ENCODE assay signal across 11 cellular contexts in the genomic region with DNA sequence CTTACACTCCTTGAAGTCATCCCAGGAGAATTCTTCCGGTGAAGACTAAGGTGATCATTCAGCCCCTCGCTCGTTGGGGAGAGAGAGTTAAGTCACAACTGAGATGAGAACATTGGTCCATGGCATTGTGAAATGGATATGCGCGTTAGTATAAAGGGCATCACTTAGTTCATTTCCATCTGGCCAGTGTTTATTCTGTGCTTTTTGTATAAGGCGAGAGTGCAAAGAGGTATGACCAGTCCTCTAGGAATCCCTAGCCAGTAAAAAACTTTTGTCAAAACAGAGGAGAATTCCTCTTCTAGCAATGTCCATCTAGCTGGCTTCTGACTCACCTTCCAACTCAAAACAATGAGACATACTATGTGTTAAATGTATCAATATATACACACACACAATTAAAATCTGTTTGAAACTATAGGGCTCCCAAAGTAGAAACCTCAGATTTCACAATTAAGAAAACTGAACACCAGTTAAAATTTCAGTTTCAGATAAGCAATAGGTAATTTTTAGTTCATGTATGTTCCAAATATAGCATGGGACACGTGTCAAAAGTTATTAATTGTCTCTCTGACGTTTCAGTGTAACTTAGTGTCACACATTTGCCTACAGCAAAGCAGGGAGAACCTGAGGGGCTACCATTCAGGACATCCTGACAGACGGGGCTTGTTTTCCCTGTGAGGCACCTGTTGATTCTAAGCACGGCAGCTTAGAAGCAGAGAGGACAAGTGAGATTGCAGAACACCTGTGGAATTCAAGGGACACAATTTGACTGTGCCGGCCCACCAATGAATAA.
DNase-seq lines count a peak whose midpoint lies in the region; ATAC-seq, FAIRE-seq and TF ChIP-seq lines count a peak whose summit lies in the region.
"Had no signal": no experiment of that assay in that cellular context is flagged by ENCODE, and none has a peak within 500 bp of the region (broad histone marks: within the 10 kb centered on the region; RNA-seq: fewer than 3 reads in every experiment).

No MANE protein-coding gene starts in this region.

- TF ChIP-seq CTCF in epithelial cell of esophagus (IDR thresholded peaks at IDR 0.05; ENCODE audit: insufficient read depth, low read depth, low read length, missing control alignments) (no peak), A673 (conservative IDR thresholded peaks at IDR 0.05; ENCODE audit: low read depth, low read length) (no peak)

- CTCF ChIA-PET in A673 (lab: Charles Lee) = no interaction called here

- H3K27ac ChIP-seq in A673 (ENCODE audit: low read depth, low read length, poor library complexity, severe bottlenecking) = no peak overlapping the region

- intact Hi-C loops in A673 (cut with micrococcal nuclease; ENCODE audit: unreplicated experiment) = no loop called here

- H3K4me1 ChIP-seq in A673 (ENCODE audit: insufficient read depth, low read length, poor library complexity, severe bottlenecking) = peaks cover 8% of the 10 kb centered on the region

- H3K36me3 ChIP-seq in A673 (ENCODE audit: insufficient read depth, low read length, poor library complexity, severe bottlenecking) = no peaks in the 10 kb centered on the region

- no peak for FAIRE-seq in RCC 7860 (lab: Jason Lieb, UNC)

- ATAC-seq in GM21390 (IDR thresholded peaks at IDR 0.05; ENCODE audit: unreplicated experiment) (peak; percentile 69), HG03354 (IDR thresholded peaks at IDR 0.05; ENCODE audit: poor library complexity, severe bottlenecking, unreplicated experiment) (peak; percentile 74)
- ATAC-seq: WTC11 had no signal

- no peaks in the 10 kb centered on the region for H3K27me3 ChIP-seq in A673 (replicated peaks; ENCODE audit: insufficient read depth, low read depth, low read length, poor library complexity)

- no peaks in the 10 kb centered on the region for H3K9me3 ChIP-seq in A673 (ENCODE audit: low read depth, low read length, poor library complexity, severe bottlenecking)

- POLR2A ChIA-PET in A673 (lab: Charles Lee; ENCODE audit: low non-redundant PET) = no interaction called here

- no TSS peak for BruUV-seq in A673 (replicated peaks; lab: Mats Ljungman, UMichigan)

- H3K4me3 ChIP-seq in epithelial cell of esophagus (ENCODE audit: low read length) (no peak overlapping the region), A673 (ENCODE audit: low read depth, low read length, poor library complexity, severe bottlenecking) (no peak overlapping the region)

- peak; percentile 95 for DNase-seq in EH (ENCODE audit: low read depth)
- DNase-seq in epithelial cell of esophagus (ENCODE audit: low read depth) = peak; percentile 28
- DNase-seq in A673 (ENCODE audit: low spot score) = no peak
- DNase-seq in putamen (ENCODE audit: low spot score) = no peak
- DNase-seq in RCC 7860 (ENCODE audit: low spot score) = no peak
- no peak for DNase-seq in DMS79 treated with DMSO at 0.1 percent for 48 hours (lab: John Stamatoyannopoulos, UW)
- DNase-seq: DMS 273 treated with DMSO at 0.1 percent for 48 hours, NCI-H1105 had no signal

Comparison
In these comparisons a context has a peak if more than half of its experiments do, and no peak if none do; other contexts are left out.
1. DNase-seq: peak in EH (single experiment) and epithelial cell of esophagus (single experiment); none in A673 (single experiment), putamen (single experiment), RCC 7860 (single experiment) and DMS79 treated with DMSO at 0.1 percent for 48 hours (single experiment).